ENCODE assay signal across 1 cellular context in the genomic region with DNA sequence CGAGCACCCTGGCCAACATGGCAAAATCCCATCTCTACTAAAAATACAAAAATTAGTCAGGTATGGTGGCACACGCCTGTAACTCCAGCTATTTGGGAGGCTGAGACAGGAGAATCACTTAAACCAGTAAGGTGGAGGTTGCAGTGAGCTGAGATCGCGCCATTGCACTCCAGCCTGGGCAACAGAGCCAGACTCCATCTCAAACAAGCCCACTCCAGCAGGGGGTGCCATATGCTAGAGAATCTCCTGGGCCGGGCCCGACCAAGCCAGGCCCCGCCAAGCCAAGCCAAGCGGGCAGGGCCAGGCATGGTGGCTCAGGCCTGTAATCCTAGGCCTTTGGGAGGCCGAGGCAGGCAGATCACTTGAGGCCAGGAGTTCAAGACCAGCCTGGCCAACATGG.
TF ChIP-seq lines count a peak whose summit lies in the region.

No MANE protein-coding gene starts in this region.

TF ChIP-seq in K562, 482 proteins besides CTCF, POLR2A, EP300 and RAD21:
- TF ChIP-seq ZNF121 (CRISPR knock-in tag; conservative IDR thresholded peaks at IDR 0.05) (peak; percentile 99), ZBTB33 (CRISPR knock-in tag; IDR thresholded peaks at IDR 0.05) (peak; percentile 100), SMARCA5 (IDR thresholded peaks at IDR 0.05) (peak; percentile 66; the same call in 1 of the 2 replicates), BCOR (IDR thresholded peaks at IDR 0.05) (peak; percentile 64; the same call in 1 of the 2 replicates), ZFX (CRISPR knock-in tag; IDR thresholded peaks at IDR 0.05) (peak; percentile 29; the same call in 1 of the 2 replicates)
- TF ChIP-seq, protein P1, sequence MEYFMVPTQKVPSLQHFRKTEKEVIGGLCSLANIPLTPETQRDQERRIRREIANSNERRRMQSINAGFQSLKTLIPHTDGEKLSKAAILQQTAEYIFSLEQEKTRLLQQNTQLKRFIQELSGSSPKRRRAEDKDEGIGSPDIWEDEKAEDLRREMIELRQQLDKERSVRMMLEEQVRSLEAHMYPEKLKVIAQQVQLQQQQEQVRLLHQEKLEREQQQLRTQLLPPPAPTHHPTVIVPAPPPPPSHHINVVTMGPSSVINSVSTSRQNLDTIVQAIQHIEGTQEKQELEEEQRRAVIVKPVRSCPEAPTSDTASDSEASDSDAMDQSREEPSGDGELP (CRISPR knock-in tag; IDR thresholded peaks at IDR 0.05; ENCODE audit: borderline replicate concordance) = peak; percentile 42; the same call in 1 of the 2 replicates
